In the genomic region with DNA sequence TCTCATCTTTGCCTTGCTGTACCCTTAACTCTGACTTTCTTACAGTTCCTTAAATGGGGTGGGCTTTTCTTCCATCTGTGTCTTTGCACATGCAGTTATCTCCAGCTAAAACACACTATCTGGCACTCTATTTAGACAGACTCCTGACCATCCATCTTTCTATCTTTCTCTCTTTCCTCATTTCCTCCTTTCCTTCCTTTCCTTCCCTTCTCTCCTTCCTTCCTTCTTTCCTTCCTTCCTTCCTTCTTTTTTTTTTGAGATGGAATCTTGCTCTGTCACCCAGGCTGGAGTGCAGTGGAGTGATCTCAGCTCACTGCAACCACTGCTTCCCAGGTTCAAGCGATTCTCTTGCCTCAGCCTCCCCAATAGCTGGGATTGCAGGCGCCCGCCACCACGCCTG, we compare ENCODE assay signal across 24 cellular contexts.
"Had no signal": no experiment of that assay in that cellular context is flagged by ENCODE, and none has a peak within 500 bp of the region (broad histone marks: within the 10 kb centered on the region; RNA-seq: fewer than 3 reads in every experiment).

No MANE protein-coding gene starts in this region.

- H3K27me3 ChIP-seq: colonic mucosa, esophagus muscularis mucosa, heart right ventricle, left lung had no signal

- H3K27ac Mint-ChIP-seq: dendritic cell treated with granulocyte-macrophage colony-stimulating factor and Interleukin-4, amounts not matched to agents 40 ng/mL and 50 ng/mL, for 4 days; effector memory CD8-positive, alpha-beta T cell; endodermal cell had no signal

- H3K9me3 Mint-ChIP-seq: dendritic cell treated with granulocyte-macrophage colony-stimulating factor and Interleukin-4, amounts not matched to agents 40 ng/mL and 50 ng/mL, for 4 days; effector memory CD8-positive, alpha-beta T cell; endodermal cell; naive thymus-derived CD4-positive, alpha-beta T cell had no signal

- H3K36me3 ChIP-seq: colonic mucosa, gastroesophageal sphincter had no signal

- H3K36me3 Mint-ChIP-seq: naive thymus-derived CD4-positive, alpha-beta T cell had no signal

- H3K4me1 ChIP-seq: colonic mucosa, esophagus muscularis mucosa, foreskin keratinocyte, gastroesophageal sphincter, left lung had no signal

- ATAC-seq: effector memory CD8-positive, alpha-beta T cell; foreskin keratinocyte; gastroesophageal sphincter; heart right ventricle; left cardiac atrium; left lung; left ventricle myocardium superior; naive thymus-derived CD4-positive, alpha-beta T cell had no signal

- FAIRE-seq: endometrium, endothelial cell of umbilical vein, frontal cortex, islet of Langerhans, keratinocyte had no signal

- DNase-seq: colonic mucosa; cortex of kidney; effector CD8-positive, alpha-beta T cell; effector memory CD8-positive, alpha-beta T cell; endodermal cell; foreskin keratinocyte; glutamatergic neuron; heart right ventricle; hippocampal formation; left cardiac atrium; left lung; left ventricle myocardium superior; mesenchymal stem cell; midbrain; naive thymus-derived CD4-positive, alpha-beta T cell had no signal

- H3K4me1 Mint-ChIP-seq: endodermal cell had no signal

- H3K9me3 ChIP-seq: colonic mucosa, esophagus muscularis mucosa, gastroesophageal sphincter, heart right ventricle, left lung had no signal

- H3K27ac ChIP-seq: colonic mucosa, esophagus muscularis mucosa, foreskin keratinocyte, gastroesophageal sphincter, heart right ventricle, left lung had no signal

- H3K4me3 Mint-ChIP-seq: dendritic cell treated with granulocyte-macrophage colony-stimulating factor and Interleukin-4, amounts not matched to agents 40 ng/mL and 50 ng/mL, for 4 days; effector memory CD8-positive, alpha-beta T cell; endodermal cell; naive thymus-derived CD4-positive, alpha-beta T cell had no signal

- H3K4me3 ChIP-seq: colonic mucosa, esophagus muscularis mucosa, gastroesophageal sphincter, heart right ventricle, left lung, lung had no signal
